ENCODE assay signal across 1 cellular context in genomic region chr14:68728342-68729106, GRCh38.
TF ChIP-seq lines count a peak whose summit lies in the region.

No MANE protein-coding gene starts in this region.

TF ChIP-seq in HepG2, 621 proteins besides CTCF, POLR2A, EP300 and RAD21 (continued from another document and continues in another):
- TF ChIP-seq ZNF609 (CRISPR knock-in tag; IDR thresholded peaks at IDR 0.05; ENCODE audit: borderline replicate concordance) (peak; percentile 68; the same call in 1 of the 2 replicates), ZNF557 (CRISPR knock-in tag; IDR thresholded peaks at IDR 0.05) (0 out of 2 replicates have a peak, but pooled peaks have one; percentile 14), ZFP36 (IDR thresholded peaks at IDR 0.05; ENCODE audit: borderline replicate concordance, low read depth, low read length, partially characterized antibody) (no peak), ZNF281 (CRISPR knock-in tag; IDR thresholded peaks at IDR 0.05; ENCODE audit: borderline replicate concordance) (no peak), RARA (CRISPR knock-in tag; IDR thresholded peaks at IDR 0.05) (peak; percentile 88), ZNF761 (CRISPR knock-in tag; conservative IDR thresholded peaks at IDR 0.05) (no peak), MAFF (IDR thresholded peaks at IDR 0.05; ENCODE audit: low read depth, low read length) (no peak), ZNF18 (CRISPR knock-in tag; IDR thresholded peaks at IDR 0.05; ENCODE audit: insufficient replicate concordance) (no peak), ZNF33B (CRISPR knock-in tag; IDR thresholded peaks at IDR 0.05) (no peak), CC2D1A (CRISPR knock-in tag; IDR thresholded peaks at IDR 0.05) (no peak), POLR2AphosphoS5 (IDR thresholded peaks at IDR 0.05; ENCODE audit: low read depth, low read length) (no peak), EZH2 (conservative IDR thresholded peaks at IDR 0.05; ENCODE audit: low read depth, low read length) (no peak), SYNCRIP (IDR thresholded peaks at IDR 0.05; ENCODE audit: insufficient read depth, low read depth, low read length) (no peak), ZNF577 (CRISPR knock-in tag; IDR thresholded peaks at IDR 0.05; ENCODE audit: borderline replicate concordance, low read depth) (no peak), ZFP36L2 (CRISPR knock-in tag; IDR thresholded peaks at IDR 0.05) (no peak), NFKBIZ (CRISPR knock-in tag; IDR thresholded peaks at IDR 0.05) (no peak), ZNF503 (CRISPR knock-in tag; IDR thresholded peaks at IDR 0.05) (peak; percentile 87), PAXIP1 (CRISPR knock-in tag; conservative IDR thresholded peaks at IDR 0.05) (peak; percentile 81), ZNF12 (CRISPR knock-in tag; IDR thresholded peaks at IDR 0.05) (no peak), CREM (IDR thresholded peaks at IDR 0.05) (peak; percentile 72), CREM (CRISPR knock-in tag; IDR thresholded peaks at IDR 0.05) (no peak), SOX6 (IDR thresholded peaks at IDR 0.05) (no peak), SOX6 (CRISPR knock-in tag; IDR thresholded peaks at IDR 0.05) (peak; percentile 70), CENPBD1 (CRISPR knock-in tag; IDR thresholded peaks at IDR 0.05; ENCODE audit: borderline replicate concordance, low read depth) (no peak), ZNF331 (CRISPR knock-in tag; IDR thresholded peaks at IDR 0.05) (no peak), TFE3 (CRISPR knock-in tag; IDR thresholded peaks at IDR 0.05) (no peak), ZNF232 (CRISPR knock-in tag; IDR thresholded peaks at IDR 0.05; ENCODE audit: borderline replicate concordance) (no peak), SMARCC2 (IDR thresholded peaks at IDR 0.05) (no peak), ZNF674 (CRISPR knock-in tag; IDR thresholded peaks at IDR 0.05; ENCODE audit: low read depth) (no peak), ZNF3 (CRISPR knock-in tag; IDR thresholded peaks at IDR 0.05) (peak; percentile 92), ZNF180 (CRISPR knock-in tag; IDR thresholded peaks at IDR 0.05; ENCODE audit: borderline replicate concordance, low read depth) (no peak), DRAP1 (CRISPR knock-in tag; IDR thresholded peaks at IDR 0.05) (no peak), CHCHD3 (CRISPR knock-in tag; IDR thresholded peaks at IDR 0.05) (no peak), FLYWCH1 (CRISPR knock-in tag; IDR thresholded peaks at IDR 0.05) (no peak), ZNF768 (CRISPR knock-in tag; IDR thresholded peaks at IDR 0.05) (no peak), KMT2B (CRISPR knock-in tag; IDR thresholded peaks at IDR 0.05) (no peak), ESRRA (CRISPR knock-in tag; IDR thresholded peaks at IDR 0.05; ENCODE audit: low read depth) (no peak), SNAPC4 (CRISPR knock-in tag; IDR thresholded peaks at IDR 0.05) (no peak), BRD4 (CRISPR knock-in tag; IDR thresholded peaks at IDR 0.05) (no peak), CCDC6 (CRISPR knock-in tag; IDR thresholded peaks at IDR 0.05) (no peak), ZNF816 (CRISPR knock-in tag; IDR thresholded peaks at IDR 0.05; ENCODE audit: borderline replicate concordance) (peak; percentile 33; the same call in 1 of the 2 replicates)
